1 cellular context compared by ENCODE assay signal in genomic region chr3:188720636-188721035, GRCh38.
TF ChIP-seq lines count a peak whose summit lies in the region.

No MANE protein-coding gene starts in this region.

TF ChIP-seq in HepG2, 621 proteins besides CTCF, POLR2A, EP300 and RAD21 (continued from another document and continues in another):
- TF ChIP-seq ETV6 (CRISPR knock-in tag; conservative IDR thresholded peaks at IDR 0.05): no peak
- no peak for TF ChIP-seq ZNF773 (CRISPR knock-in tag; IDR thresholded peaks at IDR 0.05; ENCODE audit: borderline replicate concordance)
- TF ChIP-seq TFAP4 (IDR thresholded peaks at IDR 0.05; ENCODE audit: borderline replicate concordance, low read depth): peak; percentile 13; the same call in 1 of the 2 replicates
- TF ChIP-seq TBX3 (IDR thresholded peaks at IDR 0.05; ENCODE audit: borderline replicate concordance): no peak
- peak; percentile 42; the same call in 1 of the 2 replicates for TF ChIP-seq TGIF2 (CRISPR knock-in tag; IDR thresholded peaks at IDR 0.05)
- no peak; the same call in 1 of the 2 replicates for TF ChIP-seq ZNF12 (CRISPR knock-in tag; IDR thresholded peaks at IDR 0.05)
- TF ChIP-seq ETS1 (CRISPR knock-in tag; IDR thresholded peaks at IDR 0.05): no peak
- TF ChIP-seq CHCHD3 (CRISPR knock-in tag; IDR thresholded peaks at IDR 0.05): no peak
- TF ChIP-seq ZNF260 (CRISPR knock-in tag; IDR thresholded peaks at IDR 0.05; ENCODE audit: borderline replicate concordance, low read depth): no peak
- peak in 1 of 2 experiments; percentile 75; a peak in 2 of 4 replicates for TF ChIP-seq KLF16 (CRISPR knock-in tag; IDR thresholded peaks at IDR 0.05)
- no peak for TF ChIP-seq NPAS2 (CRISPR knock-in tag; IDR thresholded peaks at IDR 0.05; ENCODE audit: borderline replicate concordance)
- TF ChIP-seq STAT6 (CRISPR knock-in tag; IDR thresholded peaks at IDR 0.05; ENCODE audit: borderline replicate concordance): no peak
- no peak for TF ChIP-seq CC2D1A (CRISPR knock-in tag; IDR thresholded peaks at IDR 0.05)
- TF ChIP-seq HNF4G (IDR thresholded peaks at IDR 0.05; ENCODE audit: borderline replicate concordance, low read depth, low read length): peak; percentile 94
- TF ChIP-seq HNF4G (CRISPR knock-in tag; IDR thresholded peaks at IDR 0.05; ENCODE audit: borderline replicate concordance, low read depth): peak; percentile 70; the same call in 1 of the 2 replicates
- no peak for TF ChIP-seq ZNF569 (CRISPR knock-in tag; IDR thresholded peaks at IDR 0.05; ENCODE audit: borderline replicate concordance)
- TF ChIP-seq ZNF280D (CRISPR knock-in tag; IDR thresholded peaks at IDR 0.05): no peak
- TF ChIP-seq RBFOX2 (IDR thresholded peaks at IDR 0.05; ENCODE audit: low read depth, low read length): peak; percentile 34; the same call in 1 of the 2 replicates
- TF ChIP-seq CBX1 (IDR thresholded peaks at IDR 0.05; ENCODE audit: low read depth): no peak
- TF ChIP-seq DPF2 (CRISPR knock-in tag; IDR thresholded peaks at IDR 0.05; ENCODE audit: borderline replicate concordance, low read depth): peak; percentile 86; the same call in 1 of the 2 replicates
- no peak for TF ChIP-seq MNT (IDR thresholded peaks at IDR 0.05)
- no peak for TF ChIP-seq MLLT10 (CRISPR knock-in tag; IDR thresholded peaks at IDR 0.05)
- no peak for TF ChIP-seq GLMP (CRISPR knock-in tag; IDR thresholded peaks at IDR 0.05; ENCODE audit: borderline replicate concordance)
- TF ChIP-seq ZNF343 (CRISPR knock-in tag; IDR thresholded peaks at IDR 0.05): no peak
- no peak for TF ChIP-seq ATAD3A (CRISPR knock-in tag; IDR thresholded peaks at IDR 0.05)
- no peak for TF ChIP-seq ZNF781 (CRISPR knock-in tag; IDR thresholded peaks at IDR 0.05; ENCODE audit: borderline replicate concordance, not compliant biosample characterization)
- no peak for TF ChIP-seq IRF1 (CRISPR knock-in tag; IDR thresholded peaks at IDR 0.05; ENCODE audit: low read depth)
- TF ChIP-seq GMEB1 (CRISPR knock-in tag; IDR thresholded peaks at IDR 0.05; ENCODE audit: borderline replicate concordance): no peak
- peak; percentile 77 for TF ChIP-seq KDM3A (CRISPR knock-in tag; IDR thresholded peaks at IDR 0.05; ENCODE audit: low read depth)
- peak; percentile 59; the same call in 1 of the 2 replicates for TF ChIP-seq PHF21A (CRISPR knock-in tag; IDR thresholded peaks at IDR 0.05)
- TF ChIP-seq ZBTB21 (CRISPR knock-in tag; IDR thresholded peaks at IDR 0.05): no peak
- TF ChIP-seq POGK (CRISPR knock-in tag; conservative IDR thresholded peaks at IDR 0.05): no peak
- no peak for TF ChIP-seq ZEB1 (IDR thresholded peaks at IDR 0.05; ENCODE audit: insufficient replicate concordance, low read depth)
- TF ChIP-seq KLF12 (CRISPR knock-in tag; IDR thresholded peaks at IDR 0.05; ENCODE audit: borderline replicate concordance): peak; percentile 49; the same call in 1 of the 2 replicates
- 0 out of 2 replicates have a peak, but pooled peaks have one; percentile 49 for TF ChIP-seq AFF4 (CRISPR knock-in tag; IDR thresholded peaks at IDR 0.05)
- no peak for TF ChIP-seq ZNF552 (CRISPR knock-in tag; IDR thresholded peaks at IDR 0.05; ENCODE audit: borderline replicate concordance)
- no peak for TF ChIP-seq ZFP91 (CRISPR knock-in tag; IDR thresholded peaks at IDR 0.05; ENCODE audit: borderline replicate concordance)
